33 cellular contexts compared by ENCODE assay signal in genomic region chr4:104574371-104574770, GRCh38.
"Had no signal": no experiment of that assay in that cellular context is flagged by ENCODE, and none has a peak within 500 bp of the region (broad histone marks: within the 10 kb centered on the region; RNA-seq: fewer than 3 reads in every experiment).

No MANE protein-coding gene starts in this region.

- H3K4me3 ChIP-seq: adrenal gland, body of pancreas, breast epithelium had no signal

- DNase-seq: activated B cell treated with CpG ODN at 0.5 μM for 24 hours; activated CD4-positive, alpha-beta memory T cell treated with anti-CD3 and anti-CD28 coated beads for 36 hours; activated CD4-positive, alpha-beta T cell treated with anti-CD3 and anti-CD28 coated beads for 4 hours; activated CD4-positive, alpha-beta T cell treated with anti-CD3 and anti-CD28 coated beads, Interleukin-2, amount 10 ng/mL, durations not matched to agents 24 days and 14 days; activated CD4-positive, alpha-beta T cell treated with anti-CD3 and anti-CD28 coated beads, Interleukin-2, amount 50 U/mL, for 1 hour; activated CD4-positive, alpha-beta T cell treated with anti-CD3 and anti-CD28 coated beads, Interleukin-2, amount 50 U/mL, for 4 hours; activated CD4-positive, CD25-positive, alpha-beta regulatory T cell treated with anti-CD3 and anti-CD28 coated beads, Interleukin-2, amount 50 U/mL, for 72 hours; activated CD8-positive, alpha-beta memory T cell treated with anti-CD3 and anti-CD28 coated beads, Interleukin-2, amount 50 U/mL, for 4 hours; activated CD8-positive, alpha-beta T cell treated with anti-CD3 and anti-CD28 coated beads for 36 hours; activated effector memory CD4-positive, alpha-beta T cell treated with anti-CD3 and anti-CD28 coated beads, Interleukin-2, amount 50 U/mL, for 16 hours; activated gamma-delta T cell treated with Interleukin-2 at 50 U/mL for 16 hours; activated naive CD4-positive, alpha-beta T cell; activated naive CD4-positive, alpha-beta T cell treated with anti-CD3 and anti-CD28 coated beads for 36 hours; activated naive CD4-positive, alpha-beta T cell treated with anti-CD3 and anti-CD28 coated beads, Interleukin-2, amount 50 U/mL, for 16 hours; activated naive CD8-positive, alpha-beta T cell treated with anti-CD3 and anti-CD28 coated beads for 36 hours; activated T-cell treated with anti-CD3 and anti-CD28 coated beads for 4 hours; activated T-cell treated with anti-CD3 and anti-CD28 coated beads, Interleukin-2, amount 50 U/mL, for 1 hour; activated T-cell treated with anti-CD3 and anti-CD28 coated beads, Interleukin-2, amount 50 U/mL, for 4 hours; activated T-cell treated with anti-CD3 and anti-CD28 coated beads, Interleukin-2, amount 50 U/mL, for 72 hours; adrenal gland; amniotic stem cell; aorta; body of pancreas; brain microvascular endothelial cell; central memory CD4-positive, alpha-beta T cell; T-helper 2 cell; T-helper 9 cell had no signal

- H3K9me3 ChIP-seq: adrenal gland, body of pancreas, breast epithelium had no signal

- ATAC-seq: activated CD8-positive, alpha-beta T cell treated with anti-CD3 and anti-CD28 coated beads for 36 hours; activated naive CD4-positive, alpha-beta T cell treated with anti-CD3 and anti-CD28 coated beads, Interleukin-2, amount 50 U/mL, for 72 hours; activated T-cell treated with anti-CD3 and anti-CD28 coated beads, Interleukin-2, amount 50 U/mL, for 4 hours; activated T-cell treated with anti-CD3 and anti-CD28 coated beads, Interleukin-2, amount 50 U/mL, for 72 hours; activated T-helper 17 cell treated with anti-CD3 and anti-CD28 coated beads, Interleukin-2, amount 50 U/mL, for 72 hours; body of pancreas had no signal

- H3K27ac ChIP-seq: adrenal gland, body of pancreas, brain microvascular endothelial cell, breast epithelium, VCaP had no signal

- H3K27me3 ChIP-seq: adrenal gland, body of pancreas, brain microvascular endothelial cell, breast epithelium had no signal

- H3K4me1 ChIP-seq: adrenal gland, body of pancreas, breast epithelium had no signal

- FAIRE-seq: astrocyte, TTC549 had no signal

- H3K36me3 ChIP-seq: adrenal gland, brain microvascular endothelial cell, breast epithelium had no signal
